ENCODE assay signal across 32 cellular contexts in the genomic region with DNA sequence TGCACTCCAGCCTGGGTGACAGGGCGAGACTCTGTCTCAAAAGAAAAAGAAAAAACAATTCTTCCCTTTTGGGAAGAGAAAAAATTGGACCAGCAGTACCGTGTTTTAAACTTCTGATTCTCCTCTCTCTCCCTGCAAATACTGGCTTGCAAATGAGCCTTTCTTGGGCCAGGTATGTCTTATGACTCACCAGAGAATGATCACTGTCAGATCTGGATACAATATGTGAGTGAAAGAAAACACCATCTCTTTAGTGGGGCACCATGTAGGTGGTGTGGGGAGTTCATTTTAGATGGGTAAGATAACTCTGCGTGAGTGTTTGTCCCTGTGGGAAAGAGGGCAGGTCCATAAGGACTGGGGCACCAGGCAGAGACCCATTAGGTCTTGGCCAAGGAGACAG. TPM values are rescaled to one million over a fixed set of nuclear protein-coding genes. Genes with fewer than 3 reads are reported as not detected.
DNase-seq lines count a peak whose midpoint lies in the region; ATAC-seq and TF ChIP-seq lines count a peak whose summit lies in the region.
"Had no signal": no experiment of that assay in that cellular context is flagged by ENCODE, and none has a peak within 500 bp of the region (broad histone marks: within the 10 kb centered on the region; RNA-seq: fewer than 3 reads in every experiment).

No MANE protein-coding gene starts in this region.

- peaks cover 0 to 10% (median 0%) of the 10 kb centered on the region in 45 donors for H3K27me3 ChIP-seq in dorsolateral prefrontal cortex

- DNase-seq in activated naive CD4-positive, alpha-beta T cell treated with anti-CD3 and anti-CD28 coated beads, Interleukin-2, amount 50 U/mL, for 72 hours (ENCODE audit: low spot score in 2 of 2) = no peak
- DNase-seq in activated naive CD4-positive, alpha-beta T cell treated with anti-CD3 and anti-CD28 coated beads, Interleukin-2, amount 10 ng/mL, durations not matched to agents 7 days and 5 days = no peak
- DNase-seq in M059J (ENCODE audit: low read depth) (peak; percentile 3), iris pigment epithelial cell (ENCODE audit: low read depth) (peak; percentile 63), dorsolateral prefrontal cortex (no peak), ACHN (no peak)
- DNase-seq: C1 segment of cervical spinal cord; CD4-positive, alpha-beta memory T cell; COR-L47; DMS53; GM23248; H7; Karpas-422; MV-4-11; NCI-H1105 treated with DMSO at 0.1 percent for 48 hours; NCI-H146; NCI-H1930; NCI-H2107; NCI-H446 treated with DMSO at 0.1 percent for 48 hours; NCI-H526; NCI-H82; NK-92 treated with Interleukin-12 subunit alpha and Interleukin-12 subunit beta, amount 100 ng/mL, for 24 hours; PC-9; RPMI8226; SHP77 had no signal

- in situ Hi-C loops in ACHN (cut with HindIII; ENCODE audit: low pct_ligation_motif_present, low pct_unique_long_range_greater_than_20kb, low sequenced_read_pairs) = no loop called here

- peak; percentile 36 to 61 for ATAC-seq in activated naive CD4-positive, alpha-beta T cell treated with anti-CD3 and anti-CD28 coated beads, Interleukin-2, amount 50 U/mL, for 72 hours
- peak; percentile 46 for ATAC-seq in activated T-helper 17 cell treated with anti-CD3 and anti-CD28 coated beads, Interleukin-2, amount 50 U/mL, for 72 hours (replicated peaks)
- ATAC-seq: A549, HepG2 had no signal

- H3K4me3 ChIP-seq in dorsolateral prefrontal cortex = no peak overlapping the region
- H3K4me3 ChIP-seq: A549, GM23248, PC-9 had no signal

- no peaks in the 10 kb centered on the region for H3K36me3 Mint-ChIP-seq in activated naive CD4-positive, alpha-beta T cell treated with anti-CD3 and anti-CD28 coated beads, Interleukin-2, amount 50 U/mL, for 72 hours
- no peaks in the 10 kb centered on the region for H3K36me3 Mint-ChIP-seq in activated naive CD4-positive, alpha-beta T cell treated with anti-CD3 and anti-CD28 coated beads, Interleukin-2, amount 10 ng/mL, durations not matched to agents 7 days and 5 days
- no peaks in the 10 kb centered on the region for H3K36me3 Mint-ChIP-seq in activated T-helper 17 cell treated with anti-CD3 and anti-CD28 coated beads, Interleukin-2, amount 50 U/mL, for 72 hours (ENCODE audit: low read depth)
- H3K36me3 Mint-ChIP-seq: CD4-positive, alpha-beta memory T cell had no signal

- intact Hi-C loops in dorsolateral prefrontal cortex (cut with DNase I) = no loop called here

- H3K27ac Mint-ChIP-seq in activated naive CD4-positive, alpha-beta T cell treated with anti-CD3 and anti-CD28 coated beads, Interleukin-2, amount 50 U/mL, for 72 hours = no peak overlapping the region
- no peak overlapping the region for H3K27ac Mint-ChIP-seq in activated naive CD4-positive, alpha-beta T cell treated with anti-CD3 and anti-CD28 coated beads, Interleukin-2, amount 10 ng/mL, durations not matched to agents 7 days and 5 days
- H3K27ac Mint-ChIP-seq in activated T-helper 17 cell treated with anti-CD3 and anti-CD28 coated beads, Interleukin-2, amount 50 U/mL, for 72 hours = peak overlapping the region; percentile 69
- H3K27ac Mint-ChIP-seq: CD4-positive, alpha-beta memory T cell had no signal

- CTCF ChIA-PET in activated naive CD4-positive, alpha-beta T cell treated with anti-CD3 and anti-CD28 coated beads, Interleukin-2, amount 10 ng/mL, durations not matched to agents 7 days and 5 days (lab: Charles Lee) = no interaction called here

- peaks cover 0 to 4% of the 10 kb centered on the region in 2 donors for H3K9me3 Mint-ChIP-seq in activated naive CD4-positive, alpha-beta T cell treated with anti-CD3 and anti-CD28 coated beads, Interleukin-2, amount 50 U/mL, for 72 hours
- no peaks in the 10 kb centered on the region for H3K9me3 Mint-ChIP-seq in activated naive CD4-positive, alpha-beta T cell treated with anti-CD3 and anti-CD28 coated beads, Interleukin-2, amount 10 ng/mL, durations not matched to agents 7 days and 5 days
- no peaks in the 10 kb centered on the region for H3K9me3 Mint-ChIP-seq in activated T-helper 17 cell treated with anti-CD3 and anti-CD28 coated beads, Interleukin-2, amount 50 U/mL, for 72 hours

- no peaks in the 10 kb centered on the region for H3K4me1 Mint-ChIP-seq in activated naive CD4-positive, alpha-beta T cell treated with anti-CD3 and anti-CD28 coated beads, Interleukin-2, amount 10 ng/mL, durations not matched to agents 7 days and 5 days
- H3K4me1 Mint-ChIP-seq in activated T-helper 17 cell treated with anti-CD3 and anti-CD28 coated beads, Interleukin-2, amount 50 U/mL, for 72 hours = peaks cover 6% of the 10 kb centered on the region
- H3K4me1 Mint-ChIP-seq: CD4-positive, alpha-beta memory T cell had no signal

- peaks cover 19% of the 10 kb centered on the region for H3K27me3 Mint-ChIP-seq in activated naive CD4-positive, alpha-beta T cell treated with anti-CD3 and anti-CD28 coated beads, Interleukin-2, amount 10 ng/mL, durations not matched to agents 7 days and 5 days
- H3K27me3 Mint-ChIP-seq in activated T-helper 17 cell treated with anti-CD3 and anti-CD28 coated beads, Interleukin-2, amount 50 U/mL, for 72 hours = peaks cover 16% of the 10 kb centered on the region

- H3K4me3 Mint-ChIP-seq in activated naive CD4-positive, alpha-beta T cell treated with anti-CD3 and anti-CD28 coated beads, Interleukin-2, amount 10 ng/mL, durations not matched to agents 7 days and 5 days = no peak overlapping the region
- H3K4me3 Mint-ChIP-seq in activated T-helper 17 cell treated with anti-CD3 and anti-CD28 coated beads, Interleukin-2, amount 50 U/mL, for 72 hours = peak overlapping the region; percentile 41
- H3K4me3 Mint-ChIP-seq: CD4-positive, alpha-beta memory T cell had no signal

- no peak overlapping the region for H3K27ac ChIP-seq in dorsolateral prefrontal cortex
- H3K27ac ChIP-seq: A549, GM23248, PC-9 had no signal

- TF ChIP-seq CTCF in dorsolateral prefrontal cortex (IDR thresholded peaks at IDR 0.05 in 54 of 56, conservative IDR thresholded peaks at IDR 0.05 in 2 of 56; ENCODE audit: low read depth in 1 of 56, partially characterized antibody in 56 of 56) = no peak

RNA-seq across cellular contexts. Expression of a gene that starts 2.4 kb away (rescaled TPM):
- not detected for total RNA-seq in activated naive CD4-positive, alpha-beta T cell treated with anti-CD3 and anti-CD28 coated beads, Interleukin-2, amount 50 U/mL, for 72 hours
- total RNA-seq in M059J (2014; rRNA removed; shearing (Covaris generic)) = not detected in 2 replicates
- total RNA-seq in activated T-helper 17 cell treated with anti-CD3 and anti-CD28 coated beads, Interleukin-2, amount 50 U/mL, for 72 hours = not detected
- total RNA-seq in dorsolateral prefrontal cortex = not detected
- total RNA-seq: CD4-positive, alpha-beta memory T cell; Daoy; G401; GM23248; H7; HepG2; HT-29; PC-9; SK-MEL-5 had no signal

RNA-seq across cellular contexts. Expression of a gene that starts 25.5 kb away (rescaled TPM):
- not detected for total RNA-seq in activated naive CD4-positive, alpha-beta T cell treated with anti-CD3 and anti-CD28 coated beads, Interleukin-2, amount 50 U/mL, for 72 hours
- not detected in 2 replicates for total RNA-seq in M059J (2014; rRNA removed; shearing (Covaris generic))
- total RNA-seq in activated T-helper 17 cell treated with anti-CD3 and anti-CD28 coated beads, Interleukin-2, amount 50 U/mL, for 72 hours = not detected
- total RNA-seq in dorsolateral prefrontal cortex = 1 to 10 TPM in 49 of 120 experiments, under 1 TPM in 1, not detected in 70; 0.72 to 7.2 (median 1.9) TPM
- total RNA-seq: CD4-positive, alpha-beta memory T cell; Daoy; G401; GM23248; H7; HepG2; HT-29; PC-9 had no signal

RNA-seq across cellular contexts. Expression of a gene that starts 31.3 kb away (rescaled TPM):
- total RNA-seq in activated naive CD4-positive, alpha-beta T cell treated with anti-CD3 and anti-CD28 coated beads, Interleukin-2, amount 50 U/mL, for 72 hours = not detected
- total RNA-seq in M059J (2014; rRNA removed; shearing (Covaris generic)) = not detected in 2 replicates
- not detected for total RNA-seq in activated T-helper 17 cell treated with anti-CD3 and anti-CD28 coated beads, Interleukin-2, amount 50 U/mL, for 72 hours
- total RNA-seq in dorsolateral prefrontal cortex = not detected
- total RNA-seq: CD4-positive, alpha-beta memory T cell; Daoy; G401; GM23248; H7; HepG2; HT-29; PC-9; SK-MEL-5 had no signal

RNA-seq across cellular contexts. Expression of a gene that starts 59.1 kb away (rescaled TPM):
- total RNA-seq in activated naive CD4-positive, alpha-beta T cell treated with anti-CD3 and anti-CD28 coated beads, Interleukin-2, amount 50 U/mL, for 72 hours = not detected
- total RNA-seq in M059J (2014; rRNA removed; shearing (Covaris generic)) = not detected in 2 replicates
- not detected for total RNA-seq in activated T-helper 17 cell treated with anti-CD3 and anti-CD28 coated beads, Interleukin-2, amount 50 U/mL, for 72 hours
- total RNA-seq in dorsolateral prefrontal cortex = under 1 TPM in 1 of 120 experiments, not detected in 119; 0.98 TPM
- total RNA-seq: CD4-positive, alpha-beta memory T cell; Daoy; G401; GM23248; H7; HepG2; HT-29; PC-9; SK-MEL-5 had no signal

Comparison
In these comparisons a context has a peak if more than half of its experiments do, and no peak if none do; other contexts are left out.
1. DNase-seq: peak in M059J (single experiment) and iris pigment epithelial cell (single experiment); none in activated naive CD4-positive, alpha-beta T cell treated with anti-CD3 and anti-CD28 coated beads, Interleukin-2, amount 50 U/mL, for 72 hours (0 of 2), activated naive CD4-positive, alpha-beta T cell treated with anti-CD3 and anti-CD28 coated beads, Interleukin-2, amount 10 ng/mL, durations not matched to agents 7 days and 5 days (single experiment), dorsolateral prefrontal cortex (0 of 10) and ACHN (single experiment).